11 cellular contexts compared by ENCODE assay signal in genomic region chr10:14302035-14302434, GRCh38. TPM values are rescaled to one million over a fixed set of nuclear protein-coding genes. Genes with fewer than 3 reads are reported as not detected.
DNase-seq lines count a peak whose midpoint lies in the region; ATAC-seq and TF ChIP-seq lines count a peak whose summit lies in the region.
"Had no signal": no experiment of that assay in that cellular context is flagged by ENCODE, and none has a peak within 500 bp of the region (broad histone marks: within the 10 kb centered on the region; RNA-seq: fewer than 3 reads in every experiment).

No MANE protein-coding gene starts in this region.

- no peaks in the 10 kb centered on the region for H3K27me3 ChIP-seq in KMS-11 (ENCODE audit: insufficient read depth, low read depth)
- no peaks in the 10 kb centered on the region for H3K27me3 ChIP-seq in mesendoderm (ENCODE audit: insufficient read depth, low read length, poor library complexity)
- no peaks in the 10 kb centered on the region for H3K27me3 ChIP-seq in ascending aorta

- H3K23ac ChIP-seq in mesendoderm (ENCODE audit: low read length), result no peak overlapping the region

- H3K4me2 ChIP-seq in KMS-11, result no peak overlapping the region
- H3K4me2 ChIP-seq in mesendoderm (ENCODE audit: low read length), result no peak overlapping the region

- no peak overlapping the region for H2BK5ac ChIP-seq in mesendoderm (ENCODE audit: low read length)

- ATAC-seq in GM18868 (IDR thresholded peaks at IDR 0.05; ENCODE audit: unreplicated experiment), result no peak
- ATAC-seq: sciatic nerve; stimulated activated memory B cell treated with anti-CD40 and anti-IgM and Interleukin-4, amounts not matched to agents 10 μg/mL and 1 μg/mL and 100 μg/mL, for 72 hours had no signal

- no peak overlapping the region for H2AFZ ChIP-seq in KMS-11 (ENCODE audit: low read depth)

- H3K36me3 ChIP-seq in KMS-11 (ENCODE audit: insufficient read depth) (no peaks in the 10 kb centered on the region), mesendoderm (ENCODE audit: control insufficient read depth, insufficient read depth, low read length) (no peaks in the 10 kb centered on the region), ascending aorta (no peaks in the 10 kb centered on the region)

- DNase-seq in EH (ENCODE audit: low read depth) (peak; percentile 52), cardiac fibroblast (ENCODE audit: low read depth in 2 of 2) (peak; percentile 31 to 48), mesendoderm (peak; percentile 56), ascending aorta (ENCODE audit: low spot score in 2 of 2) (no peak), islet precursor cell (no peak), UCSD-AML1 (lab: John Stamatoyannopoulos, UW; ENCODE audit: unreplicated experiment) (no peak)
- DNase-seq: activated CD4-positive, alpha-beta T cell treated with anti-CD3 and anti-CD28 coated beads, Interleukin-2, amount 50 U/mL, for 1 hour had no signal

- no peak overlapping the region for H3K56ac ChIP-seq in mesendoderm (ENCODE audit: low read length)

- H3K79me1 ChIP-seq in mesendoderm (ENCODE audit: low read length), result no peaks in the 10 kb centered on the region

- peak; percentile 31; the same call in 1 of the 2 replicates for TF ChIP-seq CTCF in KMS-11 (conservative IDR thresholded peaks at IDR 0.05; ENCODE audit: low read depth, low read length)
- peak; percentile 61 for TF ChIP-seq CTCF in cardiac fibroblast (IDR thresholded peaks at IDR 0.05; ENCODE audit: low read depth, low read length)
- TF ChIP-seq CTCF in ascending aorta (IDR thresholded peaks at IDR 0.05), result peak in 1 of 3 experiments; percentile 21

- H3K9ac ChIP-seq in KMS-11 (no peak overlapping the region), mesendoderm (ENCODE audit: low read length) (no peak overlapping the region)

- no peaks in the 10 kb centered on the region for H3K9me3 ChIP-seq in ascending aorta

- no peak overlapping the region for H3K27ac ChIP-seq in KMS-11
- H3K27ac ChIP-seq in mesendoderm (ENCODE audit: low read depth, low read length), result no peak overlapping the region
- no peak overlapping the region for H3K27ac ChIP-seq in ascending aorta

- H3K4me3 ChIP-seq in KMS-11 (IDR thresholded peaks at IDR 0.05; ENCODE audit: insufficient read depth, low read depth, low read length) (no peak overlapping the region), cardiac fibroblast (replicated peaks in 1 of 2; ENCODE audit: low read depth in 2 of 2, low read length in 2 of 2) (no peak overlapping the region), mesendoderm (ENCODE audit: low read length) (no peak overlapping the region), ascending aorta (no peak overlapping the region)

- no peaks in the 10 kb centered on the region for H3K79me2 ChIP-seq in KMS-11 (ENCODE audit: insufficient read depth, low read depth)
- no peaks in the 10 kb centered on the region for H3K79me2 ChIP-seq in mesendoderm (ENCODE audit: control insufficient read depth, insufficient read depth, low read length)

- H4K20me1 ChIP-seq in KMS-11 (ENCODE audit: insufficient read depth), result no peaks in the 10 kb centered on the region

- no peak overlapping the region for H2BK15ac ChIP-seq in mesendoderm (replicated peaks; ENCODE audit: low read depth)

- H2BK120ac ChIP-seq in mesendoderm (ENCODE audit: low read depth, low read length), result no peak overlapping the region

- no peak overlapping the region for H4K8ac ChIP-seq in mesendoderm (ENCODE audit: low read depth, low read length)

- H3K18ac ChIP-seq in mesendoderm (ENCODE audit: low read length), result no peak overlapping the region

- no peak overlapping the region for H4K5ac ChIP-seq in mesendoderm (ENCODE audit: low read length)

- no peak overlapping the region for H2AK5ac ChIP-seq in mesendoderm (ENCODE audit: low read length)

- no CpG with 5 or more reads among the region's 2 CpGs for WGBS in mesendoderm (ENCODE audit: extremely low coverage, insufficient coverage, low lambda C conversion rate)

- no peaks in the 10 kb centered on the region for H3K4me1 ChIP-seq in KMS-11 (ENCODE audit: low read depth, poor library complexity, severe bottlenecking)
- peaks cover 2% of the 10 kb centered on the region for H3K4me1 ChIP-seq in mesendoderm (ENCODE audit: control insufficient read depth, low read depth, low read length)
- H3K4me1 ChIP-seq in ascending aorta, result no peaks in the 10 kb centered on the region

- intact Hi-C loops in ascending aorta (cut with DNase I), result no loop called here

- H3K4ac ChIP-seq in mesendoderm (ENCODE audit: low read depth, low read length), result no peak overlapping the region

RNA-seq across cellular contexts. Expression of gene FRMD4A, which starts 28.7 kb away (rescaled TPM):
- polyA plus RNA-seq in mesendoderm (2013, experiment 1 of 2), result 25.4 TPM
- polyA plus RNA-seq in mesendoderm (2013, experiment 2 of 2), result 32.2 TPM
- 108 TPM for total RNA-seq in ascending aorta

Comparison
In these comparisons a context has a peak if more than half of its experiments do, and no peak if none do; other contexts are left out.
1. DNase-seq: peak in EH (single experiment), cardiac fibroblast (2 of 2) and mesendoderm (single experiment); none in ascending aorta (0 of 2), islet precursor cell (single experiment) and UCSD-AML1 (single experiment).